ENCODE assay signal across 29 cellular contexts in genomic region chr10:9334270-9334669, GRCh38.
DNase-seq lines count a peak whose midpoint lies in the region; ATAC-seq, FAIRE-seq and TF ChIP-seq lines count a peak whose summit lies in the region.
"Had no signal": no experiment of that assay in that cellular context is flagged by ENCODE, and none has a peak within 500 bp of the region (broad histone marks: within the 10 kb centered on the region; RNA-seq: fewer than 3 reads in every experiment).

No MANE protein-coding gene starts in this region.

- no peaks in the 10 kb centered on the region for H3K9me3 ChIP-seq in HepG2 (ENCODE audit: low read length)
- H3K9me3 ChIP-seq in right lobe of liver, result no peaks in the 10 kb centered on the region
- H3K9me3 ChIP-seq: A549; BE2C; BLaER1; BLaER1 treated with 17β-estradiol and CSF1 and Interleukin-3, amounts not matched to agents 10 nM and 100 nM; Caco-2 had no signal

- FAIRE-seq in HepG2 (lab: Jason Lieb, UNC), result no peak
- FAIRE-seq: A204.1, A549, D721Med had no signal

- TF ChIP-seq CTCF in HepG2 (CRISPR knock-in tag; IDR thresholded peaks at IDR 0.05) (no peak), right lobe of liver (IDR thresholded peaks at IDR 0.05) (no peak)

- H2AFZ ChIP-seq in HepG2 (ENCODE audit: low read length), result no peak overlapping the region

- in situ Hi-C loops in HepG2 (cut with HindIII; ENCODE audit: extremely low pct_ligation_motif_present, low pct_unique_long_range_greater_than_20kb), result loop anchor here (5.0 kb wide), 2 partner anchors 1703 to 1938 kb away; no protein-coding TSS in a partner anchor

- no peak for TF ChIP-seq EP300 in HepG2 (IDR thresholded peaks at IDR 0.05; ENCODE audit: low read depth in 2 of 2, low read length in 2 of 2)
- TF ChIP-seq EP300 in HepG2 (CRISPR knock-in tag; IDR thresholded peaks at IDR 0.05; ENCODE audit: borderline replicate concordance), result no peak

- TF ChIP-seq POLR2A in HepG2 (IDR thresholded peaks at IDR 0.05; ENCODE audit: insufficient read depth in 1 of 2, low read depth in 2 of 2, low read length in 2 of 2) (no peak), right lobe of liver (IDR thresholded peaks at IDR 0.05) (no peak)

- TF ChIP-seq RAD21 in HepG2 (CRISPR knock-in tag; IDR thresholded peaks at IDR 0.05), result no peak

- H3K36me3 ChIP-seq in HepG2 (replicated peaks in 1 of 2; ENCODE audit: control insufficient read depth in 1 of 2, insufficient read depth in 2 of 2, low read length in 2 of 2) (no peaks in the 10 kb centered on the region), right lobe of liver (no peaks in the 10 kb centered on the region)
- H3K36me3 ChIP-seq: BE2C; BLaER1; BLaER1 treated with 17β-estradiol and CSF1 and Interleukin-3, amounts not matched to agents 10 nM and 100 nM had no signal

- WGBS in HepG2 (ENCODE audit: low lambda C conversion rate), result 13% methylated on average over 3 of the region's 3 CpGs
- WGBS in right lobe of liver (ENCODE audit: insufficient coverage, low coverage, low lambda C conversion rate, missing lambda C conversion rate), result 59% methylated on average over 3 of the region's 3 CpGs

- H3K4me3 ChIP-seq in HepG2 (replicated peaks in 1 of 3; ENCODE audit: insufficient read depth in 1 of 3, low read depth in 2 of 3, low read length in 3 of 3) (no peak overlapping the region), right lobe of liver (no peak overlapping the region)
- H3K4me3 ChIP-seq: A549; BLaER1; BLaER1 treated with 17β-estradiol and CSF1 and Interleukin-3, amounts not matched to agents 10 nM and 100 nM had no signal

- BruUV-seq in HepG2 (replicated peaks; lab: Mats Ljungman, UMichigan), result no TSS peak

- H3K79me2 ChIP-seq in HepG2 (ENCODE audit: insufficient read depth, low read length), result no peaks in the 10 kb centered on the region

- H3K4me2 ChIP-seq in HepG2 (ENCODE audit: low read depth, low read length), result no peak overlapping the region
- H3K4me2 ChIP-seq: A549; BLaER1; BLaER1 treated with 17β-estradiol and CSF1 and Interleukin-3, amounts not matched to agents 10 nM and 100 nM had no signal

- intact Hi-C loops in HepG2 (cut with micrococcal nuclease; ENCODE audit: unreplicated experiment) (no loop called here), right lobe of liver (cut with DNase I) (no loop called here)

- DNase-seq in HepG2 (ENCODE audit: low spot score) (no peak), right lobe of liver (no peak)
- DNase-seq: 8988T; ACHN; AML-193; BE2C; C1 segment of cervical spinal cord; Caco-2; Calu3; CD4-positive, alpha-beta memory T cell; CD4-positive, alpha-beta T cell; CD4-positive, CD25-positive, alpha-beta regulatory T cell; CD8-positive, alpha-beta memory T cell; CD8-positive, alpha-beta T cell; COR-L47; DMS 273 treated with DMSO at 0.1 percent for 48 hours; DMS153; DMS53; DMS79; DMS79 treated with DMSO at 0.1 percent for 48 hours; DND-41; EL had no signal

- H3K27me3 ChIP-seq in HepG2 (ENCODE audit: control insufficient read depth in 1 of 2, insufficient read depth in 2 of 2, low read length in 2 of 2), result no peaks in the 10 kb centered on the region
- no peaks in the 10 kb centered on the region for H3K27me3 ChIP-seq in right lobe of liver
- H3K27me3 ChIP-seq: BLaER1; BLaER1 treated with 17β-estradiol and CSF1 and Interleukin-3, amounts not matched to agents 10 nM and 100 nM had no signal

- CTCF ChIA-PET in HepG2 (lab: Yijun Ruan, JAX; ENCODE audit: low intra/inter-chr PET ratio, low total read pairs), result no interaction called here

- H3K9ac ChIP-seq in HepG2 (ENCODE audit: insufficient read depth, low read depth, low read length), result no peak overlapping the region
- H3K9ac ChIP-seq: BLaER1; BLaER1 treated with 17β-estradiol and CSF1 and Interleukin-3, amounts not matched to agents 10 nM and 100 nM had no signal

- no peaks in the 10 kb centered on the region for H4K20me1 ChIP-seq in HepG2 (ENCODE audit: insufficient read depth, low read length)
- H4K20me1 ChIP-seq: BLaER1; BLaER1 treated with 17β-estradiol and CSF1 and Interleukin-3, amounts not matched to agents 10 nM and 100 nM had no signal

- H3K27ac ChIP-seq in HepG2 (ENCODE audit: extremely low read length, insufficient read depth, low read length) (no peak overlapping the region), right lobe of liver (no peak overlapping the region)
- H3K27ac ChIP-seq: 22Rv1; A549; BLaER1; BLaER1 treated with 17β-estradiol and CSF1 and Interleukin-3, amounts not matched to agents 10 nM and 100 nM; C4-2B had no signal

- POLR2A ChIA-PET in HepG2 (lab: Yijun Ruan, JAX), result no interaction called here

- no peaks in the 10 kb centered on the region for H3K4me1 ChIP-seq in HepG2 (ENCODE audit: insufficient read depth, low read length)
- H3K4me1 ChIP-seq in right lobe of liver, result no peaks in the 10 kb centered on the region
- H3K4me1 ChIP-seq: A549, BE2C, BLaER1, Caco-2 had no signal

- ATAC-seq in HepG2 (no peak), right lobe of liver (no peak)
- ATAC-seq: A549; CD8-positive, alpha-beta T cell had no signal

TF ChIP-seq in HepG2, 621 proteins besides CTCF, POLR2A, EP300 and RAD21:
- peak; percentile 85 for TF ChIP-seq ATF7 (IDR thresholded peaks at IDR 0.05)
- no peak for TF ChIP-seq ATF7 (CRISPR knock-in tag; IDR thresholded peaks at IDR 0.05)
- no peak for TF ChIP-seq ZBTB39 (CRISPR knock-in tag; IDR thresholded peaks at IDR 0.05)
- no peak for TF ChIP-seq HOXA5 (CRISPR knock-in tag; IDR thresholded peaks at IDR 0.05)
- no peak for TF ChIP-seq EED (CRISPR knock-in tag; IDR thresholded peaks at IDR 0.05)
- no peak for TF ChIP-seq TBX2 (CRISPR knock-in tag; IDR thresholded peaks at IDR 0.05; ENCODE audit: borderline replicate concordance)
- TF ChIP-seq ZNF576 (CRISPR knock-in tag; IDR thresholded peaks at IDR 0.05), result no peak
- TF ChIP-seq ZNF691 (CRISPR knock-in tag; IDR thresholded peaks at IDR 0.05; ENCODE audit: borderline replicate concordance, low read depth), result no peak
- TF ChIP-seq TERF1 (CRISPR knock-in tag; IDR thresholded peaks at IDR 0.05), result no peak
- no peak for TF ChIP-seq SMARCE1 (IDR thresholded peaks at IDR 0.05; ENCODE audit: borderline replicate concordance)
- no peak for TF ChIP-seq ZNF556 (CRISPR knock-in tag; IDR thresholded peaks at IDR 0.05; ENCODE audit: borderline replicate concordance)
- no peak for TF ChIP-seq ZNF790 (CRISPR knock-in tag; IDR thresholded peaks at IDR 0.05; ENCODE audit: borderline replicate concordance)
- TF ChIP-seq ZNF251 (CRISPR knock-in tag; IDR thresholded peaks at IDR 0.05), result no peak
- no peak for TF ChIP-seq ZNF34 (CRISPR knock-in tag; IDR thresholded peaks at IDR 0.05; ENCODE audit: borderline replicate concordance)
- TF ChIP-seq GRHL1 (CRISPR knock-in tag; conservative IDR thresholded peaks at IDR 0.05), result no peak
- TF ChIP-seq CREB1 (IDR thresholded peaks at IDR 0.05), result peak; percentile 67
- TF ChIP-seq CREB1 (CRISPR knock-in tag; IDR thresholded peaks at IDR 0.05), result no peak
